25 cellular contexts compared by ENCODE assay signal in genomic region chr19:2756477-2756876, GRCh38.
"Had no signal": no experiment of that assay in that cellular context is flagged by ENCODE, and none has a peak within 500 bp of the region (broad histone marks: within the 10 kb centered on the region; RNA-seq: fewer than 3 reads in every experiment).

No MANE protein-coding gene starts in this region.

- H3K4me1 ChIP-seq: esophagus muscularis mucosa, foreskin keratinocyte, gastrocnemius medialis, heart left ventricle had no signal

- H3K4me3 ChIP-seq: coronary artery, dorsolateral prefrontal cortex, esophagus muscularis mucosa, gastrocnemius medialis, heart left ventricle had no signal

- H3K27me3 ChIP-seq: brain microvascular endothelial cell, dorsolateral prefrontal cortex, esophagus muscularis mucosa, foreskin keratinocyte, gastrocnemius medialis, heart left ventricle had no signal

- H3K27ac ChIP-seq: brain microvascular endothelial cell, coronary artery, esophagus muscularis mucosa, foreskin keratinocyte, gastrocnemius medialis, heart left ventricle, WERI-Rb-1 had no signal

- H3K9me3 ChIP-seq: esophagus muscularis mucosa, gastrocnemius medialis, heart left ventricle had no signal

- DNase-seq: activated B cell treated with CpG ODN at 0.5 μM for 24 hours; activated CD4-positive, alpha-beta T cell treated with anti-CD3 and anti-CD28 coated beads for 48 hours; activated CD4-positive, alpha-beta T cell treated with anti-CD3 and anti-CD28 coated beads, Interleukin-2, amount 50 U/mL, for 1 hour; activated CD4-positive, alpha-beta T cell treated with anti-CD3 and anti-CD28 coated beads, Interleukin-2, amount 50 U/mL, for 48 hours; activated CD8-positive, alpha-beta memory T cell treated with anti-CD3 and anti-CD28 coated beads for 24 hours; activated CD8-positive, alpha-beta T cell treated with anti-CD3 and anti-CD28 coated beads for 36 hours; activated effector memory CD4-positive, alpha-beta T cell treated with Interleukin-2 at 50 U/mL for 16 hours; activated gamma-delta T cell treated with Interleukin-2 at 50 U/mL for 16 hours; activated naive CD4-positive, alpha-beta T cell treated with anti-CD3 and anti-CD28 coated beads, Interleukin-2, amount 50 U/mL, for 16 hours; activated naive CD4-positive, alpha-beta T cell treated with Interleukin-2 at 50 U/mL for 16 hours; activated T-cell treated with anti-CD3 and anti-CD28 coated beads, Interleukin-2, amount 50 U/mL, for 4 hours; amniotic stem cell; anterior cingulate cortex; brain microvascular endothelial cell; dorsolateral prefrontal cortex; effector memory CD4-positive, alpha-beta T cell; erythroblast; foreskin keratinocyte; gastrocnemius medialis; glutamatergic neuron; heart left ventricle; T1000; WERI-Rb-1 had no signal
